Comparison of ENCODE assay signal across 16 cellular contexts in genomic region chr18:21593540-21594257, GRCh38. TPM values are rescaled to one million over a fixed set of nuclear protein-coding genes. Genes with fewer than 3 reads are reported as not detected.
DNase-seq lines count a peak whose midpoint lies in the region; ATAC-seq, FAIRE-seq and TF ChIP-seq lines count a peak whose summit lies in the region.
"Had no signal": no experiment of that assay in that cellular context is flagged by ENCODE, and none has a peak within 500 bp of the region (broad histone marks: within the 10 kb centered on the region; RNA-seq: fewer than 3 reads in every experiment).

No MANE protein-coding gene starts in this region.

- ATAC-seq in DND-41 (ENCODE audit: insufficient read depth, low read depth) (peak; percentile 42; the same call in 1 of the 3 replicates), GM21423 (IDR thresholded peaks at IDR 0.05; ENCODE audit: unreplicated experiment) (peak; percentile 48)
- ATAC-seq: left cardiac atrium, mucosa of descending colon had no signal

- H4K20me1 ChIP-seq in DND-41 (ENCODE audit: insufficient read depth, low read length): peaks cover 9% of the 10 kb centered on the region; the same call in 1 of the 2 replicates

- no peak overlapping the region for H3K4me2 ChIP-seq in DND-41 (ENCODE audit: insufficient read depth, low read length)
- H3K4me2 ChIP-seq: BLaER1 treated with 17β-estradiol and CSF1 and Interleukin-3, amounts not matched to agents 10 nM and 100 nM had no signal

- DNase-seq in DND-41 (no peak), RKO (ENCODE audit: low spot score) (peak; percentile 20), epithelial cell of esophagus (ENCODE audit: low read depth) (no peak), AG20443 (ENCODE audit: low spot score) (no peak), breast epithelium (ENCODE audit: low spot score in 2 of 2) (no peak), D721Med (ENCODE audit: insufficient read length, low spot score) (no peak)
- DNase-seq: DMS79, hypothalamus, left cardiac atrium, mucosa of descending colon, NCI-H187 treated with DMSO at 0.1 percent for 48 hours, Peyer's patch, T-helper 1 cell had no signal

- H3K4me3 ChIP-seq in DND-41 (ENCODE audit: low read depth in 1 of 2, low read length in 2 of 2): no peak overlapping the region
- H3K4me3 ChIP-seq in epithelial cell of esophagus (ENCODE audit: low read length): no peak overlapping the region
- no peak overlapping the region for H3K4me3 ChIP-seq in breast epithelium
- H3K4me3 ChIP-seq: BLaER1 treated with 17β-estradiol and CSF1 and Interleukin-3, amounts not matched to agents 10 nM and 100 nM; mucosa of descending colon; Peyer's patch had no signal

- H2AFZ ChIP-seq in DND-41 (ENCODE audit: low read depth, low read length): no peak overlapping the region
- H2AFZ ChIP-seq: parathyroid adenoma had no signal

- no peak for FAIRE-seq in D721Med (lab: Jason Lieb, UNC)

- no peak for TF ChIP-seq POLR2A in breast epithelium (IDR thresholded peaks at IDR 0.05)

- intact Hi-C loops in breast epithelium (cut with DNase I; ENCODE audit: low total_unique reads): no loop called here

- H3K27me3 ChIP-seq in DND-41 (ENCODE audit: insufficient read depth, low read length, poor library complexity) (no peaks in the 10 kb centered on the region), breast epithelium (no peaks in the 10 kb centered on the region)
- H3K27me3 ChIP-seq: BLaER1 treated with 17β-estradiol and CSF1 and Interleukin-3, amounts not matched to agents 10 nM and 100 nM; Peyer's patch had no signal

- H3K9me3 ChIP-seq in DND-41 (ENCODE audit: insufficient read depth, low read length, severe bottlenecking): peaks cover 3% of the 10 kb centered on the region
- no peaks in the 10 kb centered on the region for H3K9me3 ChIP-seq in breast epithelium
- H3K9me3 ChIP-seq: mucosa of descending colon, Peyer's patch had no signal

- H3K36me3 ChIP-seq in DND-41 (ENCODE audit: insufficient read depth, low read length) (peaks cover 9% of the 10 kb centered on the region), breast epithelium (no peaks in the 10 kb centered on the region)

- peaks cover 76% of the 10 kb centered on the region for H3K79me2 ChIP-seq in DND-41 (ENCODE audit: insufficient read depth, low read length)

- H3K4me1 ChIP-seq in DND-41 (ENCODE audit: insufficient read depth, low read length) (peaks cover 18% of the 10 kb centered on the region), breast epithelium (peaks cover 0 to 3% of the 10 kb centered on the region in 2 donors)
- H3K4me1 ChIP-seq: parathyroid adenoma had no signal

- H3K9ac ChIP-seq in DND-41 (ENCODE audit: low read depth, low read length): no peak overlapping the region
- H3K9ac ChIP-seq: BLaER1 treated with 17β-estradiol and CSF1 and Interleukin-3, amounts not matched to agents 10 nM and 100 nM; parathyroid adenoma had no signal

- no peak overlapping the region for H3K27ac ChIP-seq in DND-41 (ENCODE audit: low read length)
- no peak overlapping the region for H3K27ac ChIP-seq in breast epithelium
- H3K27ac ChIP-seq: BLaER1 treated with 17β-estradiol and CSF1 and Interleukin-3, amounts not matched to agents 10 nM and 100 nM; parathyroid adenoma; Peyer's patch had no signal

- peak; percentile 9 for TF ChIP-seq CTCF in DND-41 (IDR thresholded peaks at IDR 0.05; ENCODE audit: borderline replicate concordance, extremely low read depth, low read length, poor library complexity, severe bottlenecking)
- TF ChIP-seq CTCF in epithelial cell of esophagus (IDR thresholded peaks at IDR 0.05; ENCODE audit: insufficient read depth, low read depth, low read length, missing control alignments): peak; percentile 9
- TF ChIP-seq CTCF in breast epithelium (IDR thresholded peaks at IDR 0.05): no peak
- TF ChIP-seq CTCF in D721Med (IDR thresholded peaks at IDR 0.05; ENCODE audit: insufficient read depth, missing control alignments): no peak

RNA-seq across cellular contexts. Expression of gene ESCO1, which starts 6.8 kb away (rescaled TPM):
- total RNA-seq in breast epithelium: 10 to 100 TPM; 14.2 to 28.2 (median 18.4) TPM

RNA-seq across cellular contexts. Expression of gene SNRPD1, which starts 18.4 kb away (rescaled TPM):
- total RNA-seq in breast epithelium: 10 to 100 TPM in 2 of 3 donors, 1 to 10 TPM in 1; 6.7 to 11.8 (median 10.4) TPM

Comparison
In these comparisons a context has a peak if more than half of its experiments do, and no peak if none do; other contexts are left out.
1. CTCF ChIP-seq: peak in DND-41 (single experiment) and epithelial cell of esophagus (single experiment); none in breast epithelium (0 of 3) and D721Med (single experiment).